In the genomic region with DNA sequence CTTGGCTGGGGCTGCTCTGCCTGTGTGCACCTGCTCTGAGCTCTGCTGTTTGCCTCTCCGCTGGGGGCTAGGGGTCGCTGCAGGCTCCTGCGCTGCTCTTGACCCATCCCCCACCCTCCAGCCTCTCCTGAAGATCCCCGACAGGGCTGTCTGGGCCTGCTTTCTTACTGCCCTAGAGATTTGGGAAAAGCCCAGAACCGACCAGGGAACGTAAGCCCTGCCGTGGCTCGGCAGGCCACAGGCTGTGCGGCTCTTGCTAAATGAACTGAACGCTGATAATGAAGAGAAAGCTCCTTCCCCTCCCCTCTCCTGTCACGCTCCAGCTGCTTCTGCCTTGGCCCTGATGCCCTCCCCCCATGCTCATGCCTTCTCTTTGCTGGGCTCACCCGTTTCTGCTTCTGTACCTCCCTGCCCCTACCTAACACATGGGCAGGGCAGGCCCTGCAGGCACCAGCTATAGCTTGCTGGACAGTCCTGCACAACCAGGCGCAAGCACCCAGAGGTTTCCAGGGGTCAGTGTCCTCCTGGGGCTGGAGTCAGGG, we compare ENCODE assay signal across 8 cellular contexts. TPM values are rescaled to one million over a fixed set of nuclear protein-coding genes. Genes with fewer than 3 reads are reported as not detected.
DNase-seq lines count a peak whose midpoint lies in the region; ATAC-seq and TF ChIP-seq lines count a peak whose summit lies in the region.

No MANE protein-coding gene starts in this region.

- no peaks in the 10 kb centered on the region for H3K9me3 ChIP-seq in NT2/D1 (ENCODE audit: insufficient read depth, low read length)

- H3K9me3 Mint-ChIP-seq in progenitor cell of endocrine pancreas (ENCODE audit: low read depth) = no peaks in the 10 kb centered on the region

- TF ChIP-seq CTCF in GM12875 (IDR thresholded peaks at IDR 0.05; ENCODE audit: borderline replicate concordance, insufficient read depth, low read depth, low read length) = peak; percentile 29; the same call in 1 of the 2 replicates
- TF ChIP-seq CTCF in foreskin fibroblast (IDR thresholded peaks at IDR 0.05; ENCODE audit: low read depth, low read length) = peak; percentile 24
- TF ChIP-seq CTCF in progenitor cell of endocrine pancreas (IDR thresholded peaks at IDR 0.05; ENCODE audit: unreplicated experiment) = peak; percentile 72
- TF ChIP-seq CTCF in GM20000 (IDR thresholded peaks at IDR 0.05; ENCODE audit: extremely low read depth, missing control alignments) = no peak
- no peak for TF ChIP-seq CTCF in GM10266 (IDR thresholded peaks at IDR 0.05; ENCODE audit: control insufficient read depth, insufficient read depth, low read depth, missing control alignments)

- no peak overlapping the region for H3K4me3 ChIP-seq in GM12875 (ENCODE audit: low read depth, low read length)
- H3K4me3 ChIP-seq in NT2/D1 (ENCODE audit: insufficient read length, low read depth) = no peak overlapping the region
- H3K4me3 ChIP-seq in foreskin fibroblast (ENCODE audit: low read depth in 1 of 2, low read length in 2 of 2) = no peak overlapping the region

- peak overlapping the region; percentile 87 for H3K27ac Mint-ChIP-seq in progenitor cell of endocrine pancreas

- H3K4me3 Mint-ChIP-seq in progenitor cell of endocrine pancreas (ENCODE audit: low read depth) = peak overlapping the region; percentile 23

- peaks cover 8% of the 10 kb centered on the region for H3K4me1 ChIP-seq in NT2/D1 (ENCODE audit: insufficient read depth, insufficient read length)

- ATAC-seq in HG03108 (IDR thresholded peaks at IDR 0.05; ENCODE audit: unreplicated experiment) = no peak

- no peaks in the 10 kb centered on the region for H3K36me3 Mint-ChIP-seq in progenitor cell of endocrine pancreas (ENCODE audit: insufficient read depth)

- DNase-seq in NT2/D1 (ENCODE audit: low read depth, low spot score) = peak; percentile 72
- DNase-seq in foreskin fibroblast = peak; percentile 14 to 58
- DNase-seq in progenitor cell of endocrine pancreas (ENCODE audit: low spot score, unreplicated experiment) = peak; percentile 53
- DNase-seq in GM20000 (ENCODE audit: low spot score) = no peak
- no peak for DNase-seq in GM10266 (ENCODE audit: extremely low spot score)
- no peak for DNase-seq in DMS153 (lab: John Stamatoyannopoulos, UW)

- peaks cover 2% of the 10 kb centered on the region for H3K27me3 Mint-ChIP-seq in progenitor cell of endocrine pancreas

- H3K4me1 Mint-ChIP-seq in progenitor cell of endocrine pancreas (ENCODE audit: low read depth) = peaks cover 29% of the 10 kb centered on the region

- H3K9ac ChIP-seq in NT2/D1 (ENCODE audit: insufficient read length, low read depth) = peak overlapping the region; percentile 65

- no peaks in the 10 kb centered on the region for H3K27me3 ChIP-seq in NT2/D1 (ENCODE audit: insufficient read depth, insufficient read length)

- H3K36me3 ChIP-seq in NT2/D1 (ENCODE audit: insufficient read depth, insufficient read length, low read length) = no peaks in the 10 kb centered on the region

RNA-seq across cellular contexts. Expression of a gene that starts 32.0 kb away (rescaled TPM):
- 102 and 106 TPM in 2 replicates for total RNA-seq in progenitor cell of endocrine pancreas

RNA-seq across cellular contexts. Expression of a gene that starts 59.3 kb away (rescaled TPM):
- 1.9 and 2.3 TPM in 2 replicates for total RNA-seq in progenitor cell of endocrine pancreas

Comparison
In these comparisons a context has a peak if more than half of its experiments do, and no peak if none do; other contexts are left out.
1. CTCF ChIP-seq: peak in GM12875 (single experiment), foreskin fibroblast (single experiment) and progenitor cell of endocrine pancreas (single experiment); none in GM20000 (single experiment) and GM10266 (single experiment).
2. DNase-seq: peak in NT2/D1 (single experiment), foreskin fibroblast (2 of 2) and progenitor cell of endocrine pancreas (single experiment); none in GM20000 (single experiment), GM10266 (single experiment) and DMS153 (single experiment).